Comparison of ENCODE assay signal across 28 cellular contexts in genomic region chr9:125974705-125975104, GRCh38.
"Had no signal": no experiment of that assay in that cellular context is flagged by ENCODE, and none has a peak within 500 bp of the region (broad histone marks: within the 10 kb centered on the region; RNA-seq: fewer than 3 reads in every experiment).

No MANE protein-coding gene starts in this region.

- H3K27ac ChIP-seq: colonic mucosa, coronary artery, dorsolateral prefrontal cortex, epithelial cell of prostate, esophagus muscularis mucosa, esophagus squamous epithelium, foreskin keratinocyte, gastrocnemius medialis, gastroesophageal sphincter, heart left ventricle, heart right ventricle had no signal

- H3K4me1 Mint-ChIP-seq: endodermal cell had no signal

- H3K4me3 Mint-ChIP-seq: dendritic cell treated with granulocyte-macrophage colony-stimulating factor and Interleukin-4, amounts not matched to agents 40 ng/mL and 50 ng/mL, for 4 days; effector memory CD8-positive, alpha-beta T cell; endodermal cell had no signal

- H3K9me3 ChIP-seq: colonic mucosa, gastrocnemius medialis had no signal

- ATAC-seq: effector memory CD8-positive, alpha-beta T cell; esophagus mucosa; foreskin keratinocyte; gastrocnemius medialis; gastroesophageal sphincter; heart left ventricle; heart right ventricle had no signal

- H3K36me3 ChIP-seq: colonic mucosa, esophagus muscularis mucosa, esophagus squamous epithelium, gastrocnemius medialis, gastroesophageal sphincter, heart left ventricle, heart right ventricle had no signal

- H3K4me3 ChIP-seq: colonic mucosa, coronary artery, dorsolateral prefrontal cortex, esophagus muscularis mucosa, esophagus squamous epithelium, gastrocnemius medialis, gastroesophageal sphincter, heart left ventricle, heart right ventricle had no signal

- H3K4me1 ChIP-seq: colonic mucosa, esophagus muscularis mucosa, gastrocnemius medialis, gastroesophageal sphincter, heart left ventricle, heart right ventricle had no signal

- FAIRE-seq: colon, endometrium, endothelial cell of umbilical vein, frontal cortex had no signal

- H3K27me3 ChIP-seq: colonic mucosa, dorsolateral prefrontal cortex, esophagus muscularis mucosa, esophagus squamous epithelium, foreskin keratinocyte, gastrocnemius medialis, gastroesophageal sphincter, heart left ventricle, heart right ventricle had no signal

- DNase-seq: colonic mucosa; cortex of kidney; dermis blood vessel endothelial cell; effector CD4-positive, alpha-beta T cell; effector CD8-positive, alpha-beta T cell; effector memory CD4-positive, alpha-beta T cell; effector memory CD8-positive, alpha-beta T cell; endodermal cell; erythroblast; esophagus squamous epithelium; foreskin fibroblast; foreskin keratinocyte; foreskin melanocyte; gastrocnemius medialis; glutamatergic neuron; heart left ventricle; heart right ventricle had no signal

- H3K27ac Mint-ChIP-seq: dendritic cell treated with granulocyte-macrophage colony-stimulating factor and Interleukin-4, amounts not matched to agents 40 ng/mL and 50 ng/mL, for 4 days; effector memory CD8-positive, alpha-beta T cell; endodermal cell had no signal
